In genomic region chr3:39154323-39155021, GRCh38 we compare ENCODE assay signal across 8 cellular contexts. TPM values are rescaled to one million over a fixed set of nuclear protein-coding genes. Genes with fewer than 3 reads are reported as not detected.
A peak's percentile ranks its signal among the peaks of the same experiment; 100 is the strongest.
DNase-seq lines count a peak whose midpoint lies in the region; ATAC-seq and TF ChIP-seq lines count a peak whose summit lies in the region.

No MANE protein-coding gene starts in this region.

- peak overlapping the region; percentile 80 for H3K4me3 Mint-ChIP-seq in T-helper 17 cell

- H3K4me1 Mint-ChIP-seq in T-helper 17 cell, result peaks cover 37% of the 10 kb centered on the region

- H3K4me1 ChIP-seq in GM23248 (ENCODE audit: insufficient read depth) (peaks cover 24% of the 10 kb centered on the region), psoas muscle (peaks cover 30% of the 10 kb centered on the region)

- no peak overlapping the region for H3K4me3 ChIP-seq in GM23248
- H3K4me3 ChIP-seq in psoas muscle, result peak overlapping the region; percentile 93

- H2AFZ ChIP-seq in GM23248, result no peak overlapping the region

- H3K36me3 ChIP-seq in GM23248 (ENCODE audit: low read depth) (no peaks in the 10 kb centered on the region), psoas muscle (ENCODE audit: insufficient read depth in 1 of 2, low read depth in 1 of 2) (no peaks in the 10 kb centered on the region)

- H3K79me2 ChIP-seq in GM23248 (ENCODE audit: insufficient read depth), result peaks cover 21% of the 10 kb centered on the region

- no peak overlapping the region for H3K27ac ChIP-seq in GM23248
- H3K27ac ChIP-seq in psoas muscle, result peak overlapping the region; percentile 99

- H3K27ac Mint-ChIP-seq in T-helper 17 cell, result peak overlapping the region; percentile 86

- H3K36me3 Mint-ChIP-seq in T-helper 17 cell (ENCODE audit: low read depth), result peaks cover 6% of the 10 kb centered on the region

- no peak for TF ChIP-seq CTCF in psoas muscle (IDR thresholded peaks at IDR 0.05)

- in situ Hi-C loops in GM23248 (cut with MboI), result no loop called here

- intact Hi-C loops in left cardiac atrium (cut with DNase I), result no loop called here
- intact Hi-C loops in psoas muscle (cut with DNase I), result no loop called here

- ATAC-seq in T-helper 17 cell (no peak), left cardiac atrium (no peak), psoas muscle (no peak), HG02571 (IDR thresholded peaks at IDR 0.05; ENCODE audit: unreplicated experiment) (no peak)

- H4K20me1 ChIP-seq in GM23248 (ENCODE audit: insufficient read depth), result no peaks in the 10 kb centered on the region

- no peaks in the 10 kb centered on the region for H3K27me3 ChIP-seq in GM23248 (replicated peaks; ENCODE audit: insufficient read depth)
- H3K27me3 ChIP-seq in psoas muscle (ENCODE audit: insufficient read depth in 3 of 3, low read length in 2 of 3), result no peaks in the 10 kb centered on the region

- H3K27me3 Mint-ChIP-seq in T-helper 17 cell, result no peaks in the 10 kb centered on the region

- no peak overlapping the region for H3K4me2 ChIP-seq in GM23248 (ENCODE audit: unreplicated experiment)

- H3K9me3 ChIP-seq in GM23248 (ENCODE audit: low read depth) (no peaks in the 10 kb centered on the region), T-helper 17 cell (ENCODE audit: control insufficient read depth, low read length, poor library complexity, severe bottlenecking) (peaks cover 6% of the 10 kb centered on the region), psoas muscle (no peaks in the 10 kb centered on the region)

- DNase-seq in GM23248, result peak; percentile 45
- DNase-seq in T-helper 17 cell, result no peak
- DNase-seq in left cardiac atrium, result peak; percentile 61
- DNase-seq in psoas muscle, result peak in 1 of 2 donors; percentile 69
- no peak for DNase-seq in SKM-1 treated with dmso at 0.1 percent for 144 hours (lab: John Stamatoyannopoulos, UW; ENCODE audit: unreplicated experiment)
- no peak for DNase-seq in OCI-M2 (lab: John Stamatoyannopoulos, UW; ENCODE audit: unreplicated experiment)
- DNase-seq in NCI-H2196 (lab: John Stamatoyannopoulos, UW; ENCODE audit: unreplicated experiment), result no peak

- no peaks in the 10 kb centered on the region for H3K9me2 ChIP-seq in GM23248 (ENCODE audit: insufficient read depth)

- WGBS in GM23248 (ENCODE audit: low coverage in 1 of 2, low lambda C conversion rate in 2 of 2, missing lambda C conversion rate in 2 of 2), 2 experiments, result 62% methylated on average over 18 of the region's 18 CpGs
- 44 to 52% (median 50%) methylated on average over 18 of the region's 18 CpGs for WGBS in psoas muscle, 3 donors

- H3K9ac ChIP-seq in GM23248, result no peak overlapping the region

- H3F3A ChIP-seq in GM23248 (ENCODE audit: insufficient read depth), result peaks cover 29% of the 10 kb centered on the region

RNA-seq across cellular contexts. Expression of gene CSRNP1, which starts 1.1 kb away (rescaled TPM):
- total RNA-seq in GM23248 (2014; rRNA removed; shearing (Covaris generic)), result 22.5 and 23.1 TPM in 2 replicates
- 14.2 and 16.4 TPM in 2 replicates for polyA plus RNA-seq in GM23248 (2016; fragmentation: Nextera tagmentation; extraction: Ambion mirVana)
- total RNA-seq in T-helper 17 cell, result 100 to 1,000 TPM; 356 to 408 TPM
- 10 to 100 TPM; 20.5 to 41.6 TPM for total RNA-seq in left cardiac atrium
- 10 to 100 TPM in 3 of 4 donors, 1 to 10 TPM in 1; 8.5 to 41.8 (median 30.0) TPM for total RNA-seq in psoas muscle
- 10 to 100 TPM; 10.1 to 66.4 (median 14.0) TPM for polyA plus RNA-seq in psoas muscle

RNA-seq across cellular contexts. Expression of gene XIRP1, which starts 37.9 kb away (rescaled TPM):
- total RNA-seq in GM23248 (2014; rRNA removed; shearing (Covaris generic)), result not detected in 2 replicates
- not detected in 2 replicates for polyA plus RNA-seq in GM23248 (2016; fragmentation: Nextera tagmentation; extraction: Ambion mirVana)
- not detected for total RNA-seq in T-helper 17 cell
- total RNA-seq in left cardiac atrium, result 100 to 1,000 TPM; 160 to 242 TPM
- 1,000 to 10,000 TPM in 1 of 4 donors, 100 to 1,000 TPM in 3; 601 to 2,126 (median 834) TPM for total RNA-seq in psoas muscle
- 100 to 1,000 TPM; 111 to 561 (median 523) TPM for polyA plus RNA-seq in psoas muscle

RNA-seq across cellular contexts. Expression of gene TTC21A, which starts 47.0 kb away (rescaled TPM):
- 0.25 and 1.2 TPM in 2 replicates for total RNA-seq in GM23248 (2014; rRNA removed; shearing (Covaris generic))
- polyA plus RNA-seq in GM23248 (2016; fragmentation: Nextera tagmentation; extraction: Ambion mirVana) (0.76 and 0.94 TPM in 2 replicates), psoas muscle (under 1 TPM; 0.62 to 1.00 (median 0.98) TPM)
- total RNA-seq in T-helper 17 cell (10 to 100 TPM in 1 of 2 donors, 1 to 10 TPM in 1; 3.5 to 12.3 TPM), left cardiac atrium (1 to 10 TPM; 1.8 to 2.5 TPM), psoas muscle (1 to 10 TPM in 1 of 4 donors, under 1 TPM in 3; 0.52 to 1.2 (median 0.78) TPM)

RNA-seq across cellular contexts. Expression of gene GORASP1, which starts 47.0 kb away (rescaled TPM):
- 63.8 and 184 TPM in 2 replicates for total RNA-seq in GM23248 (2014; rRNA removed; shearing (Covaris generic))
- polyA plus RNA-seq in GM23248 (2016; fragmentation: Nextera tagmentation; extraction: Ambion mirVana) (32.7 and 33.1 TPM in 2 replicates), psoas muscle (10 to 100 TPM; 27.3 to 37.3 (median 34.4) TPM)
- total RNA-seq in T-helper 17 cell (10 to 100 TPM; 29.2 to 40.1 TPM), left cardiac atrium (10 to 100 TPM; 39.0 to 49.1 TPM), psoas muscle (10 to 100 TPM; 34.3 to 46.7 (median 42.6) TPM)

Comparison
In these comparisons a context has a peak if more than half of its experiments do, and no peak if none do; other contexts are left out.
1. DNase-seq: peak in GM23248 (single experiment) and left cardiac atrium (single experiment); none in T-helper 17 cell (0 of 3), SKM-1 treated with dmso at 0.1 percent for 144 hours (single experiment), OCI-M2 (single experiment) and NCI-H2196 (single experiment).
2. RNA of gene CSRNP1, which starts 1.1 kb away (total RNA-seq): 356 to 408 TPM in T-helper 17 cell; 20.5 to 41.6 TPM in left cardiac atrium, 8.5 to 41.8 TPM in psoas muscle and 22.5 to 23.1 TPM in GM23248; every median in the first group is over 4 times any median in the second.
3. RNA of gene XIRP1, which starts 37.9 kb away (total RNA-seq): 601 to 2,126 TPM in psoas muscle and 160 to 242 TPM in left cardiac atrium; not detected in GM23248 and not detected in T-helper 17 cell; every median in the first group is over 100 times any median in the second.